In genomic region chr2:70964596-70965386, GRCh38 we compare ENCODE assay signal across 8 cellular contexts. TPM values are rescaled to one million over a fixed set of nuclear protein-coding genes. Genes with fewer than 3 reads are reported as not detected.
DNase-seq lines count a peak whose midpoint lies in the region; ATAC-seq and TF ChIP-seq lines count a peak whose summit lies in the region.

No MANE protein-coding gene starts in this region.

- TF ChIP-seq CTCF in LNCaP clone FGC (IDR thresholded peaks at IDR 0.05; ENCODE audit: control insufficient read depth, extremely low read depth, insufficient read depth): peak; percentile 44

- peak overlapping the region; percentile 73 to 86 (median 84) for H3K4me3 Mint-ChIP-seq in CD4-positive, CD25-positive, alpha-beta regulatory T cell
- H3K4me3 Mint-ChIP-seq in activated CD4-positive, alpha-beta memory T cell treated with anti-CD3 and anti-CD28 coated beads, Interleukin-2, amount 10 ng/mL, durations not matched to agents 7 days and 5 days: peak overlapping the region; percentile 70

- H3K4me1 ChIP-seq in CD4-positive, CD25-positive, alpha-beta regulatory T cell (ENCODE audit: control insufficient read depth, insufficient read depth, low read length, poor library complexity, severe bottlenecking): peaks cover 9% of the 10 kb centered on the region
- no peaks in the 10 kb centered on the region for H3K4me1 ChIP-seq in ectodermal cell (ENCODE audit: control insufficient read depth, insufficient read depth, low read length)

- no peaks in the 10 kb centered on the region for H3K9me3 Mint-ChIP-seq in CD4-positive, CD25-positive, alpha-beta regulatory T cell
- H3K9me3 Mint-ChIP-seq in activated CD4-positive, alpha-beta memory T cell treated with anti-CD3 and anti-CD28 coated beads, Interleukin-2, amount 10 ng/mL, durations not matched to agents 7 days and 5 days: no peaks in the 10 kb centered on the region

- H3K27ac Mint-ChIP-seq in CD4-positive, CD25-positive, alpha-beta regulatory T cell: peak overlapping the region in 2 of 3 donors; percentile 57 to 86
- H3K27ac Mint-ChIP-seq in activated CD4-positive, alpha-beta memory T cell treated with anti-CD3 and anti-CD28 coated beads, Interleukin-2, amount 10 ng/mL, durations not matched to agents 7 days and 5 days: no peak overlapping the region

- POLR2A ChIA-PET in activated CD4-positive, alpha-beta memory T cell treated with anti-CD3 and anti-CD28 coated beads, Interleukin-2, amount 10 ng/mL, durations not matched to agents 7 days and 5 days (lab: Charles Lee): interaction anchor here (1.1 kb wide), 1 partner anchor 17 kb away, joined by 4 read pairs; no protein-coding TSS in a partner anchor

- H3K4me1 Mint-ChIP-seq in CD4-positive, CD25-positive, alpha-beta regulatory T cell: peaks cover 4 to 9% (median 7%) of the 10 kb centered on the region in 4 donors
- peaks cover 3% of the 10 kb centered on the region for H3K4me1 Mint-ChIP-seq in activated CD4-positive, alpha-beta memory T cell treated with anti-CD3 and anti-CD28 coated beads, Interleukin-2, amount 10 ng/mL, durations not matched to agents 7 days and 5 days

- peak; percentile 81 to 88 for ATAC-seq in CD4-positive, CD25-positive, alpha-beta regulatory T cell (ENCODE audit: low read depth in 2 of 2)
- peak; percentile 86 for ATAC-seq in GM21447 (IDR thresholded peaks at IDR 0.05; ENCODE audit: unreplicated experiment)

- H3K9me3 ChIP-seq in CD4-positive, CD25-positive, alpha-beta regulatory T cell (ENCODE audit: control insufficient read depth in 2 of 2, low read length in 2 of 2): no peaks in the 10 kb centered on the region
- H3K9me3 ChIP-seq in ectodermal cell (ENCODE audit: control insufficient read depth, low read length): no peaks in the 10 kb centered on the region

- 6% methylated on average over 57 to 59 of the region's 59 CpGs for WGBS in ectodermal cell, 2 experiments

- H3K27me3 ChIP-seq in CD4-positive, CD25-positive, alpha-beta regulatory T cell (ENCODE audit: control insufficient read depth, insufficient read depth, low read length): no peaks in the 10 kb centered on the region
- H3K27me3 ChIP-seq in ectodermal cell (ENCODE audit: control insufficient read depth, insufficient read depth, low read length, poor library complexity, severe bottlenecking): peaks cover 77% of the 10 kb centered on the region

- H3K27ac ChIP-seq in CD4-positive, CD25-positive, alpha-beta regulatory T cell (ENCODE audit: insufficient read depth, low read length, poor library complexity, severe bottlenecking): no peak overlapping the region
- H3K27ac ChIP-seq in ectodermal cell (ENCODE audit: insufficient read depth, low read depth, low read length, poor library complexity, severe bottlenecking): no peak overlapping the region

- peak overlapping the region; percentile 66 for H3K4me3 ChIP-seq in CD4-positive, CD25-positive, alpha-beta regulatory T cell (ENCODE audit: low read depth, low read length)
- H3K4me3 ChIP-seq in LNCaP clone FGC (ENCODE audit: low read depth, low read length) (no peak overlapping the region), ectodermal cell (ENCODE audit: insufficient read depth, low read depth, low read length) (peak overlapping the region; percentile 26)

- H3K36me3 Mint-ChIP-seq in CD4-positive, CD25-positive, alpha-beta regulatory T cell: no peaks in the 10 kb centered on the region
- H3K36me3 Mint-ChIP-seq in activated CD4-positive, alpha-beta memory T cell treated with anti-CD3 and anti-CD28 coated beads, Interleukin-2, amount 10 ng/mL, durations not matched to agents 7 days and 5 days (ENCODE audit: low read depth): no peaks in the 10 kb centered on the region

- CTCF ChIA-PET in activated CD4-positive, alpha-beta memory T cell treated with anti-CD3 and anti-CD28 coated beads, Interleukin-2, amount 10 ng/mL, durations not matched to agents 7 days and 5 days (lab: Charles Lee): interaction anchor here (0.7 to 4.6 kb wide), 22 partner anchors 9 to 1192 kb away, joined by 3 to 37 read pairs (median 5); partner anchors contain the start of genes ANKRD53, FIGLA and NAGK

- no peaks in the 10 kb centered on the region for H3K36me3 ChIP-seq in CD4-positive, CD25-positive, alpha-beta regulatory T cell (ENCODE audit: control insufficient read depth, insufficient read depth, low read length)
- no peaks in the 10 kb centered on the region for H3K36me3 ChIP-seq in ectodermal cell (ENCODE audit: control insufficient read depth, insufficient read depth, low read length)

- H3K27me3 Mint-ChIP-seq in CD4-positive, CD25-positive, alpha-beta regulatory T cell: peaks cover 31% of the 10 kb centered on the region
- peaks cover 37% of the 10 kb centered on the region for H3K27me3 Mint-ChIP-seq in activated CD4-positive, alpha-beta memory T cell treated with anti-CD3 and anti-CD28 coated beads, Interleukin-2, amount 10 ng/mL, durations not matched to agents 7 days and 5 days

- peak; percentile 67 to 83 (median 75) for DNase-seq in CD4-positive, CD25-positive, alpha-beta regulatory T cell
- DNase-seq in LNCaP clone FGC (ENCODE audit: low read depth): no peak
- peak; percentile 82 for DNase-seq in activated CD4-positive, alpha-beta memory T cell treated with anti-CD3 and anti-CD28 coated beads, Interleukin-2, amount 10 ng/mL, durations not matched to agents 7 days and 5 days
- peak; percentile 71 for DNase-seq in medulla oblongata (ENCODE audit: extremely low spot score)
- DNase-seq in stimulated activated CD8-positive, alpha-beta memory T cell treated with anti-CD3 and anti-CD28 coated beads, Interleukin-12 subunit alpha, Interleukin-12 subunit beta, amount 100 ng/mL, for 1 hour (ENCODE audit: low read depth): peak; percentile 73
- DNase-seq in HPDE6-E6E7 (ENCODE audit: extremely low spot score): no peak

RNA-seq across cellular contexts. Expression of gene ANKRD53, which starts 13.6 kb away (rescaled TPM):
- 0.94 TPM for total RNA-seq in CD4-positive, CD25-positive, alpha-beta regulatory T cell
- polyA plus RNA-seq in CD4-positive, CD25-positive, alpha-beta regulatory T cell: under 1 TPM in 1 of 4 donors, not detected in 3; 0.09 TPM
- total RNA-seq in activated CD4-positive, alpha-beta memory T cell treated with anti-CD3 and anti-CD28 coated beads, Interleukin-2, amount 10 ng/mL, durations not matched to agents 7 days and 5 days: not detected
- polyA plus RNA-seq in ectodermal cell (2013, experiment 1 of 4): 0.91 TPM
- polyA plus RNA-seq in ectodermal cell (2013, experiment 2 of 4): 0.57 TPM
- 0.37 TPM for polyA plus RNA-seq in ectodermal cell (2013, experiment 3 of 4)
- 0.41 TPM for polyA plus RNA-seq in ectodermal cell (2013, experiment 4 of 4)

RNA-seq across cellular contexts. Expression of gene ATP6V1B1, which starts 29.1 kb away (rescaled TPM):
- total RNA-seq in CD4-positive, CD25-positive, alpha-beta regulatory T cell: not detected
- polyA plus RNA-seq in CD4-positive, CD25-positive, alpha-beta regulatory T cell: not detected
- total RNA-seq in activated CD4-positive, alpha-beta memory T cell treated with anti-CD3 and anti-CD28 coated beads, Interleukin-2, amount 10 ng/mL, durations not matched to agents 7 days and 5 days: not detected
- 3.3 TPM for polyA plus RNA-seq in ectodermal cell (2013, experiment 1 of 4)
- polyA plus RNA-seq in ectodermal cell (2013, experiment 2 of 4): 1.4 TPM
- polyA plus RNA-seq in ectodermal cell (2013, experiment 3 of 4): 2.1 TPM
- polyA plus RNA-seq in ectodermal cell (2013, experiment 4 of 4): 1.7 TPM

RNA-seq across cellular contexts. Expression of gene TEX261, which starts 29.9 kb away (rescaled TPM):
- total RNA-seq in CD4-positive, CD25-positive, alpha-beta regulatory T cell: 37.8 TPM
- polyA plus RNA-seq in CD4-positive, CD25-positive, alpha-beta regulatory T cell: 10 to 100 TPM; 30.2 to 35.4 (median 32.6) TPM
- 10 to 100 TPM; 34.8 to 35.8 TPM for total RNA-seq in activated CD4-positive, alpha-beta memory T cell treated with anti-CD3 and anti-CD28 coated beads, Interleukin-2, amount 10 ng/mL, durations not matched to agents 7 days and 5 days
- 34.0 TPM for polyA plus RNA-seq in ectodermal cell (2013, experiment 1 of 4)
- 35.9 TPM for polyA plus RNA-seq in ectodermal cell (2013, experiment 2 of 4)
- polyA plus RNA-seq in ectodermal cell (2013, experiment 3 of 4): 25.8 TPM
- 30.7 TPM for polyA plus RNA-seq in ectodermal cell (2013, experiment 4 of 4)

Comparison
In these comparisons a context has a peak if more than half of its experiments do, and no peak if none do; other contexts are left out.
1. DNase-seq: peak in CD4-positive, CD25-positive, alpha-beta regulatory T cell (3 of 3), activated CD4-positive, alpha-beta memory T cell treated with anti-CD3 and anti-CD28 coated beads, Interleukin-2, amount 10 ng/mL, durations not matched to agents 7 days and 5 days (single experiment), medulla oblongata (single experiment) and stimulated activated CD8-positive, alpha-beta memory T cell treated with anti-CD3 and anti-CD28 coated beads, Interleukin-12 subunit alpha, Interleukin-12 subunit beta, amount 100 ng/mL, for 1 hour (single experiment); none in LNCaP clone FGC (single experiment) and HPDE6-E6E7 (single experiment).